ENCODE assay signal across 24 cellular contexts in genomic region chr7:934469-935320, GRCh38. TPM values are rescaled to one million over a fixed set of nuclear protein-coding genes. Genes with fewer than 3 reads are reported as not detected.
A peak's percentile ranks its signal among the peaks of the same experiment; 100 is the strongest.
DNase-seq lines count a peak whose midpoint lies in the region; ATAC-seq and TF ChIP-seq lines count a peak whose summit lies in the region.
"Had no signal": no experiment of that assay in that cellular context is flagged by ENCODE, and none has a peak within 500 bp of the region (broad histone marks: within the 10 kb centered on the region; RNA-seq: fewer than 3 reads in every experiment).

No MANE protein-coding gene starts in this region.

- no peak overlapping the region for H4K91ac ChIP-seq in neuronal stem cell (ENCODE audit: low read depth, low read length, poor library complexity)

- H3K4me1 Mint-ChIP-seq in Calu3 (ENCODE audit: low read depth, unreplicated experiment) (peaks cover 30% of the 10 kb centered on the region), WTC11 (no peaks in the 10 kb centered on the region)

- H4K8ac ChIP-seq in neuronal stem cell (ENCODE audit: low read depth, low read length) = no peak overlapping the region

- H3K4me1 ChIP-seq in neuronal stem cell (ENCODE audit: control insufficient read depth in 2 of 2, insufficient read depth in 1 of 2, low read depth in 1 of 2, low read length in 2 of 2) = no peaks in the 10 kb centered on the region
- H3K4me1 ChIP-seq: thyroid gland had no signal

- peak; percentile 63 for ATAC-seq in WTC11
- ATAC-seq: activated CD4-positive, alpha-beta T cell treated with anti-CD3 and anti-CD28 coated beads for 36 hours; CD8-positive, alpha-beta T cell; esophagus mucosa; naive thymus-derived CD4-positive, alpha-beta T cell had no signal

- H3K27ac Mint-ChIP-seq in Calu3 (ENCODE audit: unreplicated experiment) (no peak overlapping the region), WTC11 (no peak overlapping the region)
- H3K27ac Mint-ChIP-seq: activated CD4-positive, alpha-beta T cell treated with anti-CD3 and anti-CD28 coated beads for 36 hours; activated naive CD8-positive, alpha-beta T cell; CD8-positive, alpha-beta T cell; naive thymus-derived CD4-positive, alpha-beta T cell had no signal

- intact Hi-C loops in Calu3 (cut with micrococcal nuclease; ENCODE audit: unreplicated experiment) = no loop called here

- no peak overlapping the region for H2AFZ ChIP-seq in neuronal stem cell (ENCODE audit: low read length)

- H3K9me3 Mint-ChIP-seq in Calu3 (ENCODE audit: low read depth, unreplicated experiment) (no peaks in the 10 kb centered on the region), WTC11 (no peaks in the 10 kb centered on the region)
- H3K9me3 Mint-ChIP-seq: CD8-positive, alpha-beta T cell had no signal

- POLR2A ChIA-PET in WTC11 (lab: Charles Lee) = no interaction called here

- H3K14ac ChIP-seq in neuronal stem cell (ENCODE audit: low read length) = peak overlapping the region; percentile 82

- peak overlapping the region; percentile 75 for H2BK15ac ChIP-seq in neuronal stem cell (ENCODE audit: low read length)

- no peaks in the 10 kb centered on the region for H3K36me3 ChIP-seq in neuronal stem cell (replicated peaks in 1 of 2; ENCODE audit: control insufficient read depth in 2 of 2, insufficient read depth in 2 of 2, low read length in 2 of 2)
- H3K36me3 ChIP-seq: ovary, thyroid gland had no signal

- no peaks in the 10 kb centered on the region for H3K9me3 ChIP-seq in neuronal stem cell (replicated peaks in 1 of 2; ENCODE audit: control insufficient read depth in 2 of 2, insufficient read depth in 1 of 2, low read depth in 1 of 2, low read length in 2 of 2)
- H3K9me3 ChIP-seq: ovary, thyroid gland had no signal

- no CpG with 5 or more reads among the region's 42 CpGs for WGBS in neuronal stem cell (ENCODE audit: extremely low coverage in 2 of 2, insufficient read length in 2 of 2, insufficient replicate concordance in 1 of 2), 2 donors

- H3K27me3 Mint-ChIP-seq in Calu3 (ENCODE audit: unreplicated experiment) = no peaks in the 10 kb centered on the region
- H3K27me3 Mint-ChIP-seq in WTC11 (ENCODE audit: low read depth) = peaks cover 3% of the 10 kb centered on the region; the same call in 1 of the 2 replicates
- H3K27me3 Mint-ChIP-seq: activated CD4-positive, alpha-beta T cell treated with anti-CD3 and anti-CD28 coated beads for 36 hours; activated naive CD8-positive, alpha-beta T cell had no signal

- peak overlapping the region; percentile 39 for H2BK5ac ChIP-seq in neuronal stem cell (ENCODE audit: low read length)

- no peaks in the 10 kb centered on the region for H3K79me1 ChIP-seq in neuronal stem cell (ENCODE audit: low read depth, low read length)

- peak overlapping the region; percentile 56 for H2AK5ac ChIP-seq in neuronal stem cell (ENCODE audit: low read depth, low read length)

- no TSS peak for BruUV-seq in Calu3 (replicated peaks; lab: Mats Ljungman, UMichigan)

- H3K36me3 Mint-ChIP-seq in Calu3 (ENCODE audit: insufficient read depth, unreplicated experiment) = peaks cover 83% of the 10 kb centered on the region
- no peaks in the 10 kb centered on the region for H3K36me3 Mint-ChIP-seq in WTC11
- H3K36me3 Mint-ChIP-seq: CD8-positive, alpha-beta T cell had no signal

- H2BK12ac ChIP-seq in neuronal stem cell (ENCODE audit: low read length) = no peak overlapping the region

- H3K23ac ChIP-seq in neuronal stem cell (ENCODE audit: low read depth, low read length, poor library complexity) = peak overlapping the region; percentile 65

- TF ChIP-seq CTCF in Calu3 (IDR thresholded peaks at IDR 0.05; ENCODE audit: unreplicated experiment) (no peak), WTC11 (IDR thresholded peaks at IDR 0.05) (no peak)

- H2BK120ac ChIP-seq in neuronal stem cell (ENCODE audit: low read depth, low read length) = no peak overlapping the region

- H3K4ac ChIP-seq in neuronal stem cell (ENCODE audit: low read length) = peak overlapping the region; percentile 37

- no peak overlapping the region for H3K4me2 ChIP-seq in neuronal stem cell (ENCODE audit: insufficient read depth, low read length, poor library complexity, severe bottlenecking)

- CTCF ChIA-PET in Calu3 (lab: Charles Lee) = no interaction called here
- CTCF ChIA-PET in WTC11 (lab: Charles Lee) = interaction anchor here (0.6 kb wide), 1 partner anchor 447 kb away, joined by 7 read pairs; no protein-coding TSS in a partner anchor

- peaks cover 0 to 4% (median 0%) of the 10 kb centered on the region in 3 experiments for H3K27me3 ChIP-seq in neuronal stem cell (ENCODE audit: control insufficient read depth in 3 of 3, insufficient read depth in 3 of 3, low read depth in 1 of 3, low read length in 3 of 3)
- H3K27me3 ChIP-seq: ovary, thyroid gland had no signal

- no peak overlapping the region for H3K27ac ChIP-seq in neuronal stem cell (replicated peaks; ENCODE audit: low read length)
- H3K27ac ChIP-seq: HL-60, ovary, thyroid gland had no signal

- H3K4me3 ChIP-seq in neuronal stem cell (ENCODE audit: low read length in 2 of 2) = no peak overlapping the region
- H3K4me3 ChIP-seq: ovary, thyroid gland had no signal

- peak overlapping the region; percentile 17 for H3K18ac ChIP-seq in neuronal stem cell (ENCODE audit: low read length)

- H3K9ac ChIP-seq in neuronal stem cell (ENCODE audit: low read depth, low read length, poor library complexity) = no peak overlapping the region

- H3K4me3 Mint-ChIP-seq in Calu3 (ENCODE audit: low read depth, unreplicated experiment) (peak overlapping the region; percentile 36), WTC11 (no peak overlapping the region)
- H3K4me3 Mint-ChIP-seq: activated CD4-positive, alpha-beta T cell treated with anti-CD3 and anti-CD28 coated beads for 36 hours; activated naive CD8-positive, alpha-beta T cell; CD8-positive, alpha-beta T cell; naive thymus-derived CD4-positive, alpha-beta T cell had no signal

- DNase-seq in Calu3 (no peak), WTC11 (ENCODE audit: low spot score) (peak; percentile 52), neuronal stem cell (ENCODE audit: low spot score) (no peak), superior temporal gyrus (ENCODE audit: extremely low spot score) (no peak), dedifferentiated amniotic fluid mesenchymal stem cell (ENCODE audit: extremely low spot score) (no peak)
- DNase-seq: activated CD4-positive, alpha-beta T cell treated with anti-CD3 and anti-CD28 coated beads for 36 hours; cerebellar nuclear complex; effector CD4-positive, alpha-beta T cell; hypothalamus; mesendoderm; naive thymus-derived CD4-positive, alpha-beta T cell; NCI-H1417; NCI-H2171 treated with DMSO at 0.1 percent for 48 hours; ovary; SHP77 treated with DMSO at 0.1 percent for 48 hours; stimulated activated CD4-positive, alpha-beta T cell treated with anti-CD3 and anti-CD28 coated beads, Interleukin-1b, Interleukin-23, amount 100 ng/mL, for 48 hours; stimulated activated naive CD4-positive, alpha-beta T cell; thyroid gland had no signal

TF ChIP-seq in WTC11, 78 proteins besides CTCF, POLR2A, EP300 and RAD21:
- TF ChIP-seq NR2C2 (CRISPR knock-in tag; IDR thresholded peaks at IDR 0.05) = no peak
- TF ChIP-seq, protein P1, sequence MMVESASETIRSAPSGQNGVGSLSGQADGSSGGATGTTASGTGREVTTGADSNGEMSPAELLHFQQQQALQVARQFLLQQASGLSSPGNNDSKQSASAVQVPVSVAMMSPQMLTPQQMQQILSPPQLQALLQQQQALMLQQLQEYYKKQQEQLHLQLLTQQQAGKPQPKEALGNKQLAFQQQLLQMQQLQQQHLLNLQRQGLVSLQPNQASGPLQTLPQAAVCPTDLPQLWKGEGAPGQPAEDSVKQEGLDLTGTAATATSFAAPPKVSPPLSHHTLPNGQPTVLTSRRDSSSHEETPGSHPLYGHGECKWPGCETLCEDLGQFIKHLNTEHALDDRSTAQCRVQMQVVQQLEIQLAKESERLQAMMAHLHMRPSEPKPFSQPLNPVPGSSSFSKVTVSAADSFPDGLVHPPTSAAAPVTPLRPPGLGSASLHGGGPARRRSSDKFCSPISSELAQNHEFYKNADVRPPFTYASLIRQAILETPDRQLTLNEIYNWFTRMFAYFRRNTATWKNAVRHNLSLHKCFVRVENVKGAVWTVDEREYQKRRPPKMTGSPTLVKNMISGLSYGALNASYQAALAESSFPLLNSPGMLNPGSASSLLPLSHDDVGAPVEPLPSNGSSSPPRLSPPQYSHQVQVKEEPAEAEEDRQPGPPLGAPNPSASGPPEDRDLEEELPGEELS (CRISPR knock-in tag; IDR thresholded peaks at IDR 0.05) = no peak
- TF ChIP-seq ZNF263 (CRISPR knock-in tag; IDR thresholded peaks at IDR 0.05; ENCODE audit: low read depth) = 0 out of 2 replicates have a peak, but pooled peaks have one; percentile 27
- TF ChIP-seq MXD4 (CRISPR knock-in tag; IDR thresholded peaks at IDR 0.05; ENCODE audit: borderline replicate concordance) = no peak
- TF ChIP-seq TEAD4 (CRISPR knock-in tag; IDR thresholded peaks at IDR 0.05) = no peak
- TF ChIP-seq FOXP1 (CRISPR knock-in tag; IDR thresholded peaks at IDR 0.05; ENCODE audit: borderline replicate concordance) = 0 out of 2 replicates have a peak, but pooled peaks have one; percentile 23

RNA-seq across cellular contexts. Expression of gene ADAP1, which starts 19.8 kb away (rescaled TPM):
- total RNA-seq in Calu3 (2022) (173 and 220 TPM in 2 replicates), WTC11 (2021) (4.3 to 7.2 TPM (median 4.5 TPM) in 3 replicates)
- 0.50 TPM for polyA plus RNA-seq in neuronal stem cell (2013, experiment 1 of 2)
- 0.48 TPM for polyA plus RNA-seq in neuronal stem cell (2013, experiment 2 of 2)

RNA-seq across cellular contexts. Expression of gene COX19, which starts 40.7 kb away (rescaled TPM):
- 37.4 and 39.1 TPM in 2 replicates for total RNA-seq in Calu3 (2022)
- 10.2 to 13.2 TPM (median 10.4 TPM) in 3 replicates for total RNA-seq in WTC11 (2021)
- 8.7 TPM for polyA plus RNA-seq in neuronal stem cell (2013, experiment 1 of 2)
- 8.9 TPM for polyA plus RNA-seq in neuronal stem cell (2013, experiment 2 of 2)

RNA-seq across cellular contexts. Expression of gene CYP2W1, which starts 48.3 kb away (rescaled TPM):
- total RNA-seq in Calu3 (2022) = 0.71 and 1.3 TPM in 2 replicates
- total RNA-seq in WTC11 (2021) = 0.48 TPM in 1 of 3 replicates, not detected in the others
- polyA plus RNA-seq in neuronal stem cell (2013, experiment 1 of 2) = not detected
- polyA plus RNA-seq in neuronal stem cell (2013, experiment 2 of 2) = not detected
- total RNA-seq: activated CD4-positive, alpha-beta T cell treated with anti-CD3 and anti-CD28 coated beads for 36 hours; CD8-positive, alpha-beta T cell; frontal cortex; M059J; naive thymus-derived CD4-positive, alpha-beta T cell; thyroid gland had no signal
- polyA plus RNA-seq: naive thymus-derived CD4-positive, alpha-beta T cell had no signal

RNA-seq across cellular contexts. Expression of gene GET4, which starts 58.3 kb away (rescaled TPM):
- total RNA-seq in Calu3 (2022) (145 and 167 TPM in 2 replicates), WTC11 (2021) (73.0 to 82.0 TPM (median 73.4 TPM) in 3 replicates)
- polyA plus RNA-seq in neuronal stem cell (2013, experiment 1 of 2) = 28.4 TPM
- 27.9 TPM for polyA plus RNA-seq in neuronal stem cell (2013, experiment 2 of 2)

Comparison
In these comparisons a context has a peak if more than half of its experiments do, and no peak if none do; other contexts are left out.
1. RNA of gene ADAP1, which starts 19.8 kb away (total RNA-seq): 173 to 220 TPM in Calu3; 4.3 to 7.2 TPM in WTC11; every median in the first group is over 10 times any median in the second.